Comparison of ENCODE assay signal across 27 cellular contexts in the genomic region with DNA sequence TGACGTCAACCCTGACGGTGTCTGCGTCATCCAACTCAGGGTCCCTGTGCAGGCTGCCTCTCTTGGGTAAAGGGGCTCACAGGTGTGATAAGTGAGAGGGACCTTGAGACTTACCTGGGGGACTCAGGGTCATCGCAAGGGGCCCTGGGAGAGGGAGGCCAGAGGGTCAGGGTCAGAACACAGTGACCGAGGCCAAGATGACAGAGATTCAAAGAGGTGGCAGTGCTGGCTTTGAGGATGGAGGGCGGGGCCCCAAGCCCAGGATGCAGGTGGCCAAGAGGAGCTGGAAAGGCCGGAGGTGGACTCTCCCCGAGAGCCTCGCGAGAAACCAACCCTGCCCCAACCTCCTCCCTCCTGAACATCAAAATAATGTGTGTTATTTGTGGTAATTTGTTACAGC.
"Had no signal": no experiment of that assay in that cellular context is flagged by ENCODE, and none has a peak within 500 bp of the region (broad histone marks: within the 10 kb centered on the region; RNA-seq: fewer than 3 reads in every experiment).

No MANE protein-coding gene starts in this region.

- H3K4me1 ChIP-seq: Peyer's patch, SJCRH30 had no signal

- H3K4me1 Mint-ChIP-seq: activated CD4-positive, alpha-beta T cell treated with anti-CD3 and anti-CD28 coated beads for 36 hours; activated T-helper 17 cell treated with anti-CD3 and anti-CD28 coated beads, Interleukin-2, amount 50 U/mL, for 72 hours had no signal

- DNase-seq: activated CD4-positive, alpha-beta T cell treated with anti-CD3 and anti-CD28 coated beads for 36 hours; activated CD4-positive, alpha-beta T cell treated with anti-CD3 and anti-CD28 coated beads, Interleukin-2, amount 50 U/mL, for 1 hour; activated CD8-positive, alpha-beta T cell treated with anti-CD3 and anti-CD28 coated beads, Interleukin-2, amount 10 ng/mL, durations not matched to agents 7 days and 5 days; activated gamma-delta T cell; activated naive CD4-positive, alpha-beta T cell treated with anti-CD3 and anti-CD28 coated beads for 36 hours; activated T-cell treated with anti-CD3 and anti-CD28 coated beads, Interleukin-2, amount 50 U/mL, for 48 hours; amygdala; brain microvascular endothelial cell; NCI-H1092; NCI-H1417; NCI-H2029; NCI-H2107; NCI-H2171 treated with DMSO at 0.1 percent for 48 hours; NCI-H226; NCI-H510A; NCI-H69; Right ventricle myocardium superior; SJCRH30; SK-N-SH; T-helper 1 cell; WERI-Rb-1 had no signal

- H3K9me3 ChIP-seq: Peyer's patch, SJCRH30, SK-N-SH had no signal

- H3K9me3 Mint-ChIP-seq: activated T-helper 17 cell treated with anti-CD3 and anti-CD28 coated beads, Interleukin-2, amount 50 U/mL, for 72 hours had no signal

- H3K4me3 ChIP-seq: cardiac muscle cell, Peyer's patch, SJCRH30 had no signal

- H3K27me3 ChIP-seq: brain microvascular endothelial cell, cardiac muscle cell, Peyer's patch, SJCRH30 had no signal

- H3K36me3 Mint-ChIP-seq: activated naive CD8-positive, alpha-beta T cell had no signal

- H3K4me3 Mint-ChIP-seq: activated CD4-positive, alpha-beta T cell treated with anti-CD3 and anti-CD28 coated beads for 36 hours; activated CD8-positive, alpha-beta T cell treated with anti-CD3 and anti-CD28 coated beads, Interleukin-2, amount 10 ng/mL, durations not matched to agents 7 days and 5 days; activated naive CD4-positive, alpha-beta T cell treated with anti-CD3 and anti-CD28 coated beads for 36 hours; activated naive CD8-positive, alpha-beta T cell; activated T-helper 17 cell treated with anti-CD3 and anti-CD28 coated beads, Interleukin-2, amount 50 U/mL, for 72 hours had no signal

- H3K27ac ChIP-seq: brain microvascular endothelial cell, cardiac muscle cell, KMS-11, Peyer's patch, RWPE1, SJCRH30, WERI-Rb-1 had no signal

- H3K27ac Mint-ChIP-seq: activated CD4-positive, alpha-beta T cell treated with anti-CD3 and anti-CD28 coated beads for 36 hours; activated CD8-positive, alpha-beta T cell treated with anti-CD3 and anti-CD28 coated beads, Interleukin-2, amount 10 ng/mL, durations not matched to agents 7 days and 5 days; activated naive CD4-positive, alpha-beta T cell treated with anti-CD3 and anti-CD28 coated beads for 36 hours; activated naive CD8-positive, alpha-beta T cell; activated T-helper 17 cell treated with anti-CD3 and anti-CD28 coated beads, Interleukin-2, amount 50 U/mL, for 72 hours had no signal

- H3K36me3 ChIP-seq: brain microvascular endothelial cell, cardiac muscle cell, Peyer's patch, SJCRH30, WERI-Rb-1 had no signal

- ATAC-seq: activated CD4-positive, alpha-beta T cell treated with anti-CD3 and anti-CD28 coated beads for 36 hours; activated CD8-positive, alpha-beta T cell treated with anti-CD3 and anti-CD28 coated beads, Interleukin-2, amount 10 ng/mL, durations not matched to agents 7 days and 5 days; activated T-helper 17 cell treated with anti-CD3 and anti-CD28 coated beads, Interleukin-2, amount 50 U/mL, for 72 hours had no signal
